8 cellular contexts compared by ENCODE assay signal in the genomic region with DNA sequence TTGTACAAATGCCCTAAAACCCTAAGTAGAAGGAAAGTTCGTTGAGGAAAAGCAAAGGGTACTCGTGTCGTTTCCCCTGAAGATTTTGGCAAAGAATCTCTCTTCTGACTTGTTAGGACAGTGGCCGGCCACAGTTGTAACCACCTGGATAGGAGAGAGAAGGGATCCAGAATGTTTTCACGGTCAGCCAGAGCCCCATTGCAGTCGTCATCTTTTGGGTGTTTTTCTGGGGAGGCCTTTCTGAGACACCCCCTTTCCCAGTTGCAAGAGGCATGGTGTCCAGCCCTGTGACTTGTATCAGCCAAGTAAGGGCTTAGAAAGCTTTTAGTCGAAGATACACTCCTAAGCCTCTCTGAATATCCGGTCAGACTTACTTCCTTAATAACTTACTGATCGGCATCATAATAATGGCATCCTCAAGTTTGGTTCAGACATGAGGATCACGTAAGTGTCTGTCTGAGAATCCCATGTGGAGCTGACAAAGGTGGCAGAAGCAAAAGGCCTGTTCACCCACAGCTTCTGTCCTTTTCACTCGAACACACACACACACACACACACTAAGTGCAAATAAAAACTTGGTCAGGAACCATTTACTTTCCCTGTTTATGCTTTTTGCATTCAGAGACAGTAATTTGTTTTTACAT.
DNase-seq lines count a peak whose midpoint lies in the region; ATAC-seq and TF ChIP-seq lines count a peak whose summit lies in the region.

No MANE protein-coding gene starts in this region.

- no peak overlapping the region for H2BK15ac ChIP-seq in mesendoderm (replicated peaks; ENCODE audit: low read depth)

- no peak overlapping the region for H2AK5ac ChIP-seq in mesendoderm (ENCODE audit: low read length)

- H3K23ac ChIP-seq in mesendoderm (ENCODE audit: low read length): no peak overlapping the region

- H4K8ac ChIP-seq in mesendoderm (ENCODE audit: low read depth, low read length): no peak overlapping the region

- H3K79me2 ChIP-seq in mesendoderm (ENCODE audit: control insufficient read depth, insufficient read depth, low read length): peaks cover 17% of the 10 kb centered on the region

- H2BK5ac ChIP-seq in mesendoderm (ENCODE audit: low read length): no peak overlapping the region

- no peak overlapping the region for H3K27ac ChIP-seq in mesendoderm (ENCODE audit: low read depth, low read length)

- in situ Hi-C loops in astrocyte of the spinal cord (cut with HindIII; ENCODE audit: low sequenced_read_pairs) (no loop called here), ACHN (cut with HindIII; ENCODE audit: low pct_ligation_motif_present, low pct_unique_long_range_greater_than_20kb, low sequenced_read_pairs) (no loop called here)

- WGBS in mesendoderm (ENCODE audit: extremely low coverage, insufficient coverage, low lambda C conversion rate): no CpG with 5 or more reads among the region's 11 CpGs

- H3K4me3 ChIP-seq in astrocyte of the spinal cord (ENCODE audit: low read depth, low read length) (peak overlapping the region; percentile 93), mesendoderm (ENCODE audit: low read length) (peak overlapping the region; percentile 26)

- H2BK120ac ChIP-seq in mesendoderm (ENCODE audit: low read depth, low read length): no peak overlapping the region

- peak overlapping the region; percentile 43 for H3K4me2 ChIP-seq in mesendoderm (ENCODE audit: low read length)

- H4K5ac ChIP-seq in mesendoderm (ENCODE audit: low read length): no peak overlapping the region

- DNase-seq in AG08396 (ENCODE audit: low spot score): peak; percentile 33
- DNase-seq in H4 (ENCODE audit: low spot score): peak; percentile 56
- DNase-seq in astrocyte of the spinal cord (ENCODE audit: low read depth, low spot score): peak; percentile 59
- DNase-seq in mesendoderm: peak; percentile 31
- DNase-seq in ACHN: no peak
- no peak for DNase-seq in omental fat pad (ENCODE audit: low spot score)

- H3K36me3 ChIP-seq in mesendoderm (ENCODE audit: control insufficient read depth, insufficient read depth, low read length): no peaks in the 10 kb centered on the region

- ATAC-seq in GM18873 (IDR thresholded peaks at IDR 0.05; ENCODE audit: low FRiP score, unreplicated experiment) (no peak), GM18498 (IDR thresholded peaks at IDR 0.05; ENCODE audit: unreplicated experiment) (no peak), omental fat pad (ENCODE audit: low FRiP score) (no peak)

- H3K4me1 ChIP-seq in mesendoderm (ENCODE audit: control insufficient read depth, low read depth, low read length): peaks cover 3% of the 10 kb centered on the region

- H3K56ac ChIP-seq in mesendoderm (ENCODE audit: low read length): peak overlapping the region; percentile 35

- H3K9ac ChIP-seq in mesendoderm (ENCODE audit: low read length): peak overlapping the region; percentile 64

- no peaks in the 10 kb centered on the region for H3K79me1 ChIP-seq in mesendoderm (ENCODE audit: low read length)

- H3K4ac ChIP-seq in mesendoderm (ENCODE audit: low read depth, low read length): no peak overlapping the region

- no peak for TF ChIP-seq CTCF in astrocyte of the spinal cord (IDR thresholded peaks at IDR 0.05; ENCODE audit: low read depth, low read length)
- no peak for TF ChIP-seq CTCF in omental fat pad (IDR thresholded peaks at IDR 0.05)

- H3K27me3 ChIP-seq in mesendoderm (ENCODE audit: insufficient read depth, low read length, poor library complexity): no peaks in the 10 kb centered on the region

- H3K18ac ChIP-seq in mesendoderm (ENCODE audit: low read length): peak overlapping the region; percentile 6

Comparison
In these comparisons a context has a peak if more than half of its experiments do, and no peak if none do; other contexts are left out.
1. DNase-seq: peak in AG08396 (single experiment), H4 (single experiment), astrocyte of the spinal cord (single experiment) and mesendoderm (single experiment); none in ACHN (single experiment) and omental fat pad (single experiment).